In genomic region chr5:172453206-172453985, GRCh38 we compare ENCODE assay signal across 8 cellular contexts. TPM values are rescaled to one million over a fixed set of nuclear protein-coding genes. Genes with fewer than 3 reads are reported as not detected.
A peak's percentile ranks its signal among the peaks of the same experiment; 100 is the strongest.
DNase-seq lines count a peak whose midpoint lies in the region; ATAC-seq and TF ChIP-seq lines count a peak whose summit lies in the region.

No MANE protein-coding gene starts in this region.

- peak overlapping the region; percentile 69 for H2BK120ac ChIP-seq in mesenchymal stem cell (ENCODE audit: low read depth, low read length)

- peak overlapping the region; percentile 98 for H3K9ac ChIP-seq in mesenchymal stem cell (ENCODE audit: low read length)

- peak overlapping the region in 1 of 2 experiments; percentile 78 for H3K14ac ChIP-seq in mesenchymal stem cell (ENCODE audit: low read length in 2 of 2)

- TF ChIP-seq POLR2A in Peyer's patch (IDR thresholded peaks at IDR 0.05), result no peak

- H3K36me3 ChIP-seq in Peyer's patch, result no peaks in the 10 kb centered on the region
- no peaks in the 10 kb centered on the region for H3K36me3 ChIP-seq in effector memory CD4-positive, alpha-beta T cell (ENCODE audit: control insufficient read depth, insufficient read depth, low read length)
- peaks cover 14 to 35% of the 10 kb centered on the region in 2 experiments for H3K36me3 ChIP-seq in mesenchymal stem cell (ENCODE audit: control insufficient read depth in 1 of 2, insufficient read depth in 2 of 2, low read depth in 1 of 2, low read length in 2 of 2)
- no peaks in the 10 kb centered on the region for H3K36me3 ChIP-seq in urinary bladder (ENCODE audit: insufficient read depth)

- ATAC-seq in GM18498 (IDR thresholded peaks at IDR 0.05; ENCODE audit: unreplicated experiment), result no peak

- DNase-seq in NCI-H510A treated with DMSO at 0.1 percent for 48 hours (lab: John Stamatoyannopoulos, UW), result peak; percentile 63
- DNase-seq in NCI-H510A (lab: John Stamatoyannopoulos, UW), result no peak
- no peak for DNase-seq in Peyer's patch
- DNase-seq in effector memory CD4-positive, alpha-beta T cell, result no peak
- DNase-seq in mesenchymal stem cell, result peak; percentile 90
- DNase-seq in activated CD4-positive, CD25-positive, alpha-beta regulatory T cell treated with anti-CD3 and anti-CD28 coated beads, Interleukin-2, amount 50 U/mL, for 72 hours, result no peak

- peak overlapping the region; percentile 86 for H4K91ac ChIP-seq in mesenchymal stem cell (ENCODE audit: low read length)

- H3K9me3 ChIP-seq in Peyer's patch (no peaks in the 10 kb centered on the region), mesenchymal stem cell (ENCODE audit: control insufficient read depth, low read length) (no peaks in the 10 kb centered on the region)
- no peaks in the 10 kb centered on the region for H3K9me3 ChIP-seq in effector memory CD4-positive, alpha-beta T cell (ENCODE audit: control insufficient read depth, low read length)

- H3K27me3 ChIP-seq in Peyer's patch, result no peaks in the 10 kb centered on the region
- H3K27me3 ChIP-seq in effector memory CD4-positive, alpha-beta T cell (replicated peaks; ENCODE audit: control insufficient read depth, insufficient read depth, low read length, poor library complexity, severe bottlenecking), result peaks cover 8% of the 10 kb centered on the region
- H3K27me3 ChIP-seq in mesenchymal stem cell (ENCODE audit: control insufficient read depth in 1 of 2, insufficient read depth in 1 of 2, low read length in 2 of 2), result no peaks in the 10 kb centered on the region

- H2BK12ac ChIP-seq in mesenchymal stem cell (ENCODE audit: low read length in 2 of 2), result peak overlapping the region in 1 of 2 experiments; percentile 33

- peak overlapping the region; percentile 68 to 99 for H3K18ac ChIP-seq in mesenchymal stem cell (ENCODE audit: low read depth in 1 of 2, low read length in 2 of 2)

- H3K27ac ChIP-seq in Peyer's patch (peak overlapping the region; percentile 7 to 88 (median 78)), mesenchymal stem cell (ENCODE audit: low read length, poor library complexity, severe bottlenecking) (peak overlapping the region; percentile 82), urinary bladder (ENCODE audit: low read depth) (peak overlapping the region; percentile 72)
- no peak overlapping the region for H3K27ac ChIP-seq in effector memory CD4-positive, alpha-beta T cell (ENCODE audit: insufficient read depth, low read length, poor library complexity, severe bottlenecking)

- H3K4me2 ChIP-seq in mesenchymal stem cell (ENCODE audit: low read length, poor library complexity, severe bottlenecking), result peak overlapping the region; percentile 57

- no peak overlapping the region for H3K23ac ChIP-seq in mesenchymal stem cell (ENCODE audit: low read length in 2 of 2)

- H3K4me1 ChIP-seq in Peyer's patch (peaks cover 0 to 23% (median 1%) of the 10 kb centered on the region in 4 donors), mesenchymal stem cell (ENCODE audit: control insufficient read depth, insufficient read depth, low read depth, low read length) (peaks cover 37% of the 10 kb centered on the region), urinary bladder (ENCODE audit: insufficient read depth) (no peaks in the 10 kb centered on the region)
- H3K4me1 ChIP-seq in effector memory CD4-positive, alpha-beta T cell (ENCODE audit: control insufficient read depth, insufficient read depth, low read length, poor library complexity, severe bottlenecking), result peaks cover 5% of the 10 kb centered on the region

- peak overlapping the region; percentile 56 for H2BK15ac ChIP-seq in mesenchymal stem cell (ENCODE audit: low read depth, poor library complexity, severe bottlenecking)

- H3K4me3 ChIP-seq in Peyer's patch (peak overlapping the region; percentile 54 to 92 (median 70)), mesenchymal stem cell (ENCODE audit: insufficient read depth in 1 of 2, low read depth in 1 of 2, low read length in 2 of 2) (peak overlapping the region; percentile 92 to 98), urinary bladder (ENCODE audit: low read depth, low read length) (peak overlapping the region; percentile 83)
- H3K4me3 ChIP-seq in effector memory CD4-positive, alpha-beta T cell (ENCODE audit: insufficient read depth, low read depth, low read length, poor library complexity, severe bottlenecking), result peak overlapping the region; percentile 46

- no peak overlapping the region for H2AK5ac ChIP-seq in mesenchymal stem cell (ENCODE audit: low read length, severe bottlenecking)

- peaks cover 5% of the 10 kb centered on the region for H3K79me1 ChIP-seq in mesenchymal stem cell (replicated peaks; ENCODE audit: low read length, poor library complexity, severe bottlenecking)

- no peak overlapping the region for H2BK5ac ChIP-seq in mesenchymal stem cell (ENCODE audit: low read depth, low read length, poor library complexity, severe bottlenecking)

- H2AFZ ChIP-seq in mesenchymal stem cell (ENCODE audit: low read depth, low read length), result peak overlapping the region; percentile 43

- H3K4ac ChIP-seq in mesenchymal stem cell (ENCODE audit: low read depth in 1 of 2, low read length in 2 of 2), result peak overlapping the region; percentile 39 to 85

- H4K8ac ChIP-seq in mesenchymal stem cell (ENCODE audit: low read length), result peak overlapping the region; percentile 83

- TF ChIP-seq CTCF in Peyer's patch (IDR thresholded peaks at IDR 0.05), result peak in 3 of 6 experiments; percentile 10 to 33 (median 26)

- WGBS in mesenchymal stem cell, result under 1% methylated on average over 22 of the region's 24 CpGs
- WGBS in urinary bladder, result 5% methylated on average over 24 of the region's 24 CpGs

RNA-seq across cellular contexts. Expression of gene SH3PXD2B, which starts 0.9 kb away (rescaled TPM):
- 10 to 100 TPM in 3 of 4 donors, 1 to 10 TPM in 1; 5.8 to 26.4 (median 11.7) TPM for total RNA-seq in Peyer's patch
- 25.7 TPM for polyA plus RNA-seq in mesenchymal stem cell (2013, experiment 1 of 2)
- polyA plus RNA-seq in mesenchymal stem cell (2013, experiment 2 of 2), result 23.0 TPM
- 24.3 TPM for total RNA-seq in urinary bladder
- 39.4 TPM for polyA plus RNA-seq in urinary bladder

Comparison
In these comparisons a context has a peak if more than half of its experiments do, and no peak if none do; other contexts are left out.
1. DNase-seq: peak in NCI-H510A treated with DMSO at 0.1 percent for 48 hours (single experiment) and mesenchymal stem cell (single experiment); none in NCI-H510A (single experiment), Peyer's patch (0 of 3), effector memory CD4-positive, alpha-beta T cell (0 of 3) and activated CD4-positive, CD25-positive, alpha-beta regulatory T cell treated with anti-CD3 and anti-CD28 coated beads, Interleukin-2, amount 50 U/mL, for 72 hours (single experiment).
2. Peak in every context shown above with its lines, with median percentiles within 50 percentile points of each other: H3K4me3 ChIP-seq.